8 cellular contexts compared by ENCODE assay signal in genomic region chr17:79796570-79797491, GRCh38. TPM values are rescaled to one million over a fixed set of nuclear protein-coding genes. Genes with fewer than 3 reads are reported as not detected.
A peak's percentile ranks its signal among the peaks of the same experiment; 100 is the strongest.
DNase-seq lines count a peak whose midpoint lies in the region; ATAC-seq, FAIRE-seq and TF ChIP-seq lines count a peak whose summit lies in the region.

CBX8 (minus strand) TSS chr17:79797077; CDS start chr17:79796998, 79 bp downstream.

- WGBS in upper lobe of left lung, 2 donors = 0 to 2% methylated on average over 4 to 28 of the region's 92 CpGs

- TF ChIP-seq CTCF in upper lobe of left lung (IDR thresholded peaks at IDR 0.05) = peak in 4 of 6 experiments; percentile 5 to 68 (median 24)

- TF ChIP-seq POLR2A in GM12891 (IDR thresholded peaks at IDR 0.05; ENCODE audit: low read depth, low read length) (no peak), upper lobe of left lung (IDR thresholded peaks at IDR 0.05) (peak in 2 of 4 donors; percentile 16 to 49)

- peak within 1 kb of the TSS; percentile 71 to 90 (median 75) for H3K4me3 ChIP-seq in upper lobe of left lung

- ATAC-seq in HG02840 (IDR thresholded peaks at IDR 0.05; ENCODE audit: low FRiP score, unreplicated experiment) (peak; percentile 95), left cardiac atrium (peak; percentile 95), upper lobe of left lung (ENCODE audit: low FRiP score in 2 of 2) (peak; percentile 95 to 98)

- peak; percentile 99 for DNase-seq in GM12891 (ENCODE audit: insufficient read length, low spot score)
- peak; percentile 98 for DNase-seq in NCI-H1436 treated with DMSO at 0.1 percent for 48 hours (lab: John Stamatoyannopoulos, UW)
- DNase-seq in T follicular helper cell (ENCODE audit: low read depth) = peak; percentile 98
- peak; percentile 99 for DNase-seq in amniotic epithelial cell (ENCODE audit: low read depth)
- DNase-seq in left cardiac atrium = peak; percentile 100
- peak; percentile 98 to 100 (median 100) for DNase-seq in posterior cingulate gyrus
- peak; percentile 99 to 100 for DNase-seq in upper lobe of left lung

- peak; percentile 100 for FAIRE-seq in GM12891 (lab: Jason Lieb, UNC)

- H3K27me3 ChIP-seq in upper lobe of left lung = peaks cover 4 to 56% (median 45%) of the 10 kb centered on the region in 4 donors

- TF ChIP-seq EP300 in upper lobe of left lung (IDR thresholded peaks at IDR 0.05) = no peak

- intact Hi-C loops in left cardiac atrium (cut with DNase I) = loop anchor here in 1 of 2 donors (5.0 to 10.0 kb wide), 2 partner anchors 45 to 52 kb away; no protein-coding TSS in a partner anchor
- intact Hi-C loops in posterior cingulate gyrus (cut with DNase I) = loop anchor here (1.0 to 2.0 kb wide), 2 partner anchors 18 to 42 kb away; partner anchors contain the start of genes CBX2 and CBX4

- peak within 1 kb of the TSS; percentile 81 to 90 (median 84) for H3K27ac ChIP-seq in upper lobe of left lung

- H3K4me1 ChIP-seq in upper lobe of left lung = peaks cover 52 to 71% (median 56%) of the 10 kb centered on the region in 4 donors

- H3K36me3 ChIP-seq in upper lobe of left lung = peaks cover 0 to 7% (median 0%) of the 10 kb centered on the region in 4 donors

- H3K9me3 ChIP-seq in upper lobe of left lung = no peaks in the 10 kb centered on the region

TF ChIP-seq in GM12891, 5 proteins besides CTCF, POLR2A, EP300 and RAD21:
- TF ChIP-seq POLR2AphosphoS5 (IDR thresholded peaks at IDR 0.05; ENCODE audit: low read depth, low read length) = no peak
- 0 out of 2 replicates have a peak, but pooled peaks have one; percentile 0 for TF ChIP-seq SPI1 (IDR thresholded peaks at IDR 0.05; ENCODE audit: low read depth, low read length)
TF ChIP-seq in GM12891: peak in this region for 1.

RNA-seq across cellular contexts. Expression of gene CBX8, which starts in this region (rescaled TPM):
- 2.8 TPM for polyA plus RNA-seq in GM12891 (2012; ENCODE audit: low read depth, missing spikeins)
- 1 to 10 TPM; 4.1 to 5.9 TPM for total RNA-seq in left cardiac atrium
- 10 to 100 TPM in 1 of 6 donors, 1 to 10 TPM in 5; 2.0 to 16.8 (median 8.8) TPM for total RNA-seq in upper lobe of left lung

Comparison
In these comparisons a context has a peak if more than half of its experiments do, and no peak if none do; other contexts are left out.
1. Peak in every context shown above with its lines: DNase-seq, ATAC-seq, H3K4me3 ChIP-seq and H3K27ac ChIP-seq.